In genomic region chr3:39000008-39000450, GRCh38 we compare ENCODE assay signal across 8 cellular contexts. TPM values are rescaled to one million over a fixed set of nuclear protein-coding genes. Genes with fewer than 3 reads are reported as not detected.
A peak's percentile ranks its signal among the peaks of the same experiment; 100 is the strongest.
DNase-seq lines count a peak whose midpoint lies in the region; ATAC-seq and TF ChIP-seq lines count a peak whose summit lies in the region.

No MANE protein-coding gene starts in this region.

- DNase-seq in NCI-H524 treated with DMSO at 0.1 percent for 48 hours (lab: John Stamatoyannopoulos, UW) (peak; percentile 41), astrocyte of the hippocampus (ENCODE audit: low read depth, low spot score) (peak; percentile 71), islet precursor cell (peak; percentile 86), type B pancreatic cell (ENCODE audit: extremely low spot score, unreplicated experiment) (no peak), T1000 (lab: John Stamatoyannopoulos, UW) (no peak)

- H3K4me1 Mint-ChIP-seq in type B pancreatic cell (ENCODE audit: unreplicated experiment): no peaks in the 10 kb centered on the region

- peak; percentile 87 for TF ChIP-seq CTCF in C4-2B (conservative IDR thresholded peaks at IDR 0.05)
- TF ChIP-seq CTCF in type B pancreatic cell (conservative IDR thresholded peaks at IDR 0.05): peak; percentile 86

- no peak overlapping the region for H3K27ac ChIP-seq in C4-2B

- H3K4me3 Mint-ChIP-seq in type B pancreatic cell: no peak overlapping the region

- no peak overlapping the region for H3K27ac Mint-ChIP-seq in type B pancreatic cell

- ATAC-seq in GM18858 (IDR thresholded peaks at IDR 0.05; ENCODE audit: unreplicated experiment) (peak; percentile 84), HG03354 (IDR thresholded peaks at IDR 0.05; ENCODE audit: poor library complexity, severe bottlenecking, unreplicated experiment) (peak; percentile 89)

- H3K9me3 Mint-ChIP-seq in type B pancreatic cell: no peaks in the 10 kb centered on the region

- H3K36me3 Mint-ChIP-seq in type B pancreatic cell: no peaks in the 10 kb centered on the region

- no peaks in the 10 kb centered on the region for H3K27me3 Mint-ChIP-seq in type B pancreatic cell

RNA-seq across cellular contexts. Expression of gene SCN11A, which starts 51.7 kb away (rescaled TPM):
- 0.21 and 1.4 TPM in 2 replicates for total RNA-seq in type B pancreatic cell (ENCODE audit: low replicate concordance)

RNA-seq across cellular contexts. Expression of gene WDR48, which starts 51.8 kb away (rescaled TPM):
- 45.0 and 61.4 TPM in 2 replicates for total RNA-seq in type B pancreatic cell (ENCODE audit: low replicate concordance)

Comparison
In these comparisons a context has a peak if more than half of its experiments do, and no peak if none do; other contexts are left out.
1. DNase-seq: peak in NCI-H524 treated with DMSO at 0.1 percent for 48 hours (single experiment), astrocyte of the hippocampus (single experiment) and islet precursor cell (single experiment); none in type B pancreatic cell (single experiment) and T1000 (single experiment).